In genomic region chr11:72703281-72704008, GRCh38 we compare ENCODE assay signal across 12 cellular contexts. TPM values are rescaled to one million over a fixed set of nuclear protein-coding genes. Genes with fewer than 3 reads are reported as not detected.
DNase-seq lines count a peak whose midpoint lies in the region; ATAC-seq, FAIRE-seq and TF ChIP-seq lines count a peak whose summit lies in the region.
"Had no signal": no experiment of that assay in that cellular context is flagged by ENCODE, and none has a peak within 500 bp of the region (broad histone marks: within the 10 kb centered on the region; RNA-seq: fewer than 3 reads in every experiment).

No MANE protein-coding gene starts in this region.

- no peaks in the 10 kb centered on the region for H3K27me3 Mint-ChIP-seq in activated T-helper 1 cell treated with anti-CD3 and anti-CD28 coated beads, Interleukin-12 subunit alpha, Interleukin-12 subunit beta, Interleukin-2, Interleukin-4 antibody, amounts not matched to agents 30 ng/mL and 10 ng/mL and 1 ng/mL, durations not matched to agents 14 hours and 24 hours and 36 hours (ENCODE audit: insufficient read depth)
- H3K27me3 Mint-ChIP-seq: activated CD4-positive, alpha-beta memory T cell treated with anti-CD3 and anti-CD28 coated beads for 36 hours had no signal

- H3K4me3 ChIP-seq in GM23248: peak overlapping the region; percentile 47
- no peak overlapping the region for H3K4me3 ChIP-seq in cardiac fibroblast (replicated peaks in 1 of 2; ENCODE audit: low read depth in 2 of 2, low read length in 2 of 2)
- H3K4me3 ChIP-seq in kidney (ENCODE audit: low read length in 2 of 2): no peak overlapping the region
- peak overlapping the region in 1 of 7 experiments; percentile 40 for H3K4me3 ChIP-seq in skin epidermis

- 4 to 8% methylated on average over 9 to 11 of the region's 11 CpGs for WGBS in GM23248 (ENCODE audit: low coverage in 1 of 2, low lambda C conversion rate in 2 of 2, missing lambda C conversion rate in 2 of 2), 2 experiments

- no peak overlapping the region for H3K4me3 Mint-ChIP-seq in activated T-helper 1 cell treated with anti-CD3 and anti-CD28 coated beads, Interleukin-12 subunit alpha, Interleukin-12 subunit beta, Interleukin-2, Interleukin-4 antibody, amounts not matched to agents 30 ng/mL and 10 ng/mL and 1 ng/mL, durations not matched to agents 14 hours and 24 hours and 36 hours
- H3K4me3 Mint-ChIP-seq: activated CD4-positive, alpha-beta memory T cell treated with anti-CD3 and anti-CD28 coated beads for 36 hours had no signal

- no peaks in the 10 kb centered on the region for H3K79me2 ChIP-seq in GM23248 (ENCODE audit: insufficient read depth)

- H3K9ac ChIP-seq in GM23248: peak overlapping the region; percentile 53
- H3K9ac ChIP-seq in kidney (ENCODE audit: low read length in 2 of 2): no peak overlapping the region

- TF ChIP-seq CTCF in cardiac fibroblast (IDR thresholded peaks at IDR 0.05; ENCODE audit: low read depth, low read length): no peak
- TF ChIP-seq CTCF in kidney (IDR thresholded peaks at IDR 0.05; ENCODE audit: borderline replicate concordance, extremely low read depth, insufficient read depth): no peak

- FAIRE-seq in kidney (lab: Jason Lieb, UNC): no peak
- FAIRE-seq: colon had no signal

- no peaks in the 10 kb centered on the region for H3K9me3 Mint-ChIP-seq in activated T-helper 1 cell treated with anti-CD3 and anti-CD28 coated beads, Interleukin-12 subunit alpha, Interleukin-12 subunit beta, Interleukin-2, Interleukin-4 antibody, amounts not matched to agents 30 ng/mL and 10 ng/mL and 1 ng/mL, durations not matched to agents 14 hours and 24 hours and 36 hours
- H3K9me3 Mint-ChIP-seq: activated CD4-positive, alpha-beta memory T cell treated with anti-CD3 and anti-CD28 coated beads for 36 hours had no signal

- H3K4me2 ChIP-seq in GM23248 (ENCODE audit: unreplicated experiment): peak overlapping the region; percentile 75

- no peaks in the 10 kb centered on the region; the same call in 1 of the 2 replicates for H3F3A ChIP-seq in GM23248 (ENCODE audit: insufficient read depth)

- peak; percentile 87 for DNase-seq in GM23248
- peak; percentile 57 to 94 for DNase-seq in cardiac fibroblast (ENCODE audit: low read depth in 2 of 2)
- peak; percentile 90 for DNase-seq in kidney
- DNase-seq in NCI-H524 treated with DMSO at 0.1 percent for 48 hours (lab: John Stamatoyannopoulos, UW): no peak
- no peak for DNase-seq in KG1 (lab: John Stamatoyannopoulos, UW)
- no peak for DNase-seq in activated T-helper 1 cell treated with anti-CD3 and anti-CD28 coated beads, Interleukin-12 subunit alpha, Interleukin-12 subunit beta, Interleukin-2, Interleukin-4 antibody, amounts not matched to agents 30 ng/mL and 10 ng/mL and 1 ng/mL, durations not matched to agents 14 hours and 24 hours and 36 hours (ENCODE audit: low spot score)
- DNase-seq: activated CD4-positive, alpha-beta memory T cell treated with anti-CD3 and anti-CD28 coated beads for 36 hours; NCI-H1417; SHP77 had no signal

- intact Hi-C loops in kidney (cut with DNase I): no loop called here
- intact Hi-C loops in activated T-helper 1 cell treated with anti-CD3 and anti-CD28 coated beads, Interleukin-12 subunit alpha, Interleukin-12 subunit beta, Interleukin-2, Interleukin-4 antibody, amounts not matched to agents 30 ng/mL and 10 ng/mL and 1 ng/mL, durations not matched to agents 14 hours and 24 hours and 36 hours (cut with micrococcal nuclease): no loop called here

- H3K9me2 ChIP-seq in GM23248 (ENCODE audit: insufficient read depth): no peaks in the 10 kb centered on the region

- H3K4me1 ChIP-seq in GM23248 (ENCODE audit: insufficient read depth): peaks cover 17% of the 10 kb centered on the region
- H3K4me1 ChIP-seq in kidney (ENCODE audit: control insufficient read depth in 1 of 2, insufficient read depth in 1 of 2, low read depth in 1 of 2, low read length in 2 of 2): peaks cover 0 to 3% of the 10 kb centered on the region in 2 donors

- no peaks in the 10 kb centered on the region for H3K27me3 ChIP-seq in GM23248 (replicated peaks; ENCODE audit: insufficient read depth)

- H3K27ac ChIP-seq in GM23248 (peak overlapping the region; percentile 60), kidney (ENCODE audit: low read depth in 2 of 2, low read length in 2 of 2) (no peak overlapping the region), skin epidermis (peak overlapping the region in 18 of 21 experiments; percentile 1 to 70 (median 55))

- peaks cover 51% of the 10 kb centered on the region for H3K36me3 Mint-ChIP-seq in activated T-helper 1 cell treated with anti-CD3 and anti-CD28 coated beads, Interleukin-12 subunit alpha, Interleukin-12 subunit beta, Interleukin-2, Interleukin-4 antibody, amounts not matched to agents 30 ng/mL and 10 ng/mL and 1 ng/mL, durations not matched to agents 14 hours and 24 hours and 36 hours (ENCODE audit: low read depth)

- ATAC-seq in GM18505 (IDR thresholded peaks at IDR 0.05; ENCODE audit: unreplicated experiment): no peak

- no peak for TF ChIP-seq POLR2A in GM18505 (IDR thresholded peaks at IDR 0.05; ENCODE audit: borderline replicate concordance, extremely low read depth, insufficient read depth, insufficient read length)

- H2AFZ ChIP-seq in GM23248: no peak overlapping the region

- H4K20me1 ChIP-seq in GM23248 (ENCODE audit: insufficient read depth): no peaks in the 10 kb centered on the region

- H3K9me3 ChIP-seq in GM23248 (ENCODE audit: low read depth) (no peaks in the 10 kb centered on the region), kidney (ENCODE audit: control insufficient read depth in 1 of 2, low read length in 2 of 2) (no peaks in the 10 kb centered on the region)

- in situ Hi-C loops in GM23248 (cut with MboI): loop anchor here (25.0 kb wide), 1 partner anchor 459 kb away; no protein-coding TSS in a partner anchor

- H3K36me3 ChIP-seq in GM23248 (ENCODE audit: low read depth) (no peaks in the 10 kb centered on the region), kidney (ENCODE audit: control insufficient read depth in 1 of 2, insufficient read depth in 2 of 2, low read length in 2 of 2) (peaks cover 38 to 57% of the 10 kb centered on the region in 2 donors)

- no peaks in the 10 kb centered on the region for H3K4me1 Mint-ChIP-seq in activated T-helper 1 cell treated with anti-CD3 and anti-CD28 coated beads, Interleukin-12 subunit alpha, Interleukin-12 subunit beta, Interleukin-2, Interleukin-4 antibody, amounts not matched to agents 30 ng/mL and 10 ng/mL and 1 ng/mL, durations not matched to agents 14 hours and 24 hours and 36 hours (ENCODE audit: low read depth)

- no peak overlapping the region for H3K27ac Mint-ChIP-seq in activated T-helper 1 cell treated with anti-CD3 and anti-CD28 coated beads, Interleukin-12 subunit alpha, Interleukin-12 subunit beta, Interleukin-2, Interleukin-4 antibody, amounts not matched to agents 30 ng/mL and 10 ng/mL and 1 ng/mL, durations not matched to agents 14 hours and 24 hours and 36 hours
- H3K27ac Mint-ChIP-seq: activated CD4-positive, alpha-beta memory T cell treated with anti-CD3 and anti-CD28 coated beads for 36 hours had no signal

RNA-seq across cellular contexts. Expression of gene PDE2A, which starts 29.2 kb away (rescaled TPM):
- 0.25 and 2.3 TPM in 2 replicates for total RNA-seq in GM23248 (2014; rRNA removed; shearing (Covaris generic))
- polyA plus RNA-seq in GM23248 (2016; fragmentation: Nextera tagmentation; extraction: Ambion mirVana): 0.29 and 1.0 TPM in 2 replicates
- total RNA-seq in kidney: 42.0 TPM
- polyA plus RNA-seq in kidney (ENCODE audit: insufficient read depth, low read depth, low replicate concordance): 12.6 TPM
- total RNA-seq in activated T-helper 1 cell treated with anti-CD3 and anti-CD28 coated beads, Interleukin-12 subunit alpha, Interleukin-12 subunit beta, Interleukin-2, Interleukin-4 antibody, amounts not matched to agents 30 ng/mL and 10 ng/mL and 1 ng/mL, durations not matched to agents 14 hours and 24 hours and 36 hours: 0.57 and 0.64 TPM in 2 replicates

RNA-seq across cellular contexts. Expression of gene ARAP1, which starts 48.8 kb away (rescaled TPM):
- total RNA-seq in GM23248 (2014; rRNA removed; shearing (Covaris generic)): 73.9 and 92.7 TPM in 2 replicates
- 39.0 and 41.5 TPM in 2 replicates for polyA plus RNA-seq in GM23248 (2016; fragmentation: Nextera tagmentation; extraction: Ambion mirVana)
- 80.8 TPM for total RNA-seq in kidney
- 58.2 TPM for polyA plus RNA-seq in kidney (ENCODE audit: insufficient read depth, low read depth, low replicate concordance)
- total RNA-seq in activated T-helper 1 cell treated with anti-CD3 and anti-CD28 coated beads, Interleukin-12 subunit alpha, Interleukin-12 subunit beta, Interleukin-2, Interleukin-4 antibody, amounts not matched to agents 30 ng/mL and 10 ng/mL and 1 ng/mL, durations not matched to agents 14 hours and 24 hours and 36 hours: 78.8 and 88.6 TPM in 2 replicates

Comparison
In these comparisons a context has a peak if more than half of its experiments do, and no peak if none do; other contexts are left out.
1. DNase-seq: peak in GM23248 (single experiment), cardiac fibroblast (2 of 2) and kidney (single experiment); none in NCI-H524 treated with DMSO at 0.1 percent for 48 hours (single experiment), KG1 (single experiment) and activated T-helper 1 cell treated with anti-CD3 and anti-CD28 coated beads, Interleukin-12 subunit alpha, Interleukin-12 subunit beta, Interleukin-2, Interleukin-4 antibody, amounts not matched to agents 30 ng/mL and 10 ng/mL and 1 ng/mL, durations not matched to agents 14 hours and 24 hours and 36 hours (single experiment).
2. H3K27ac ChIP-seq: peak in GM23248 (single experiment) and skin epidermis (18 of 21); none in kidney (0 of 2).
3. RNA of gene PDE2A, which starts 29.2 kb away (total RNA-seq): 42.0 TPM in kidney (single experiment); 0.25 to 2.3 TPM in GM23248 and 0.57 to 0.64 TPM in activated T-helper 1 cell treated with anti-CD3 and anti-CD28 coated beads, Interleukin-12 subunit alpha, Interleukin-12 subunit beta, Interleukin-2, Interleukin-4 antibody, amounts not matched to agents 30 ng/mL and 10 ng/mL and 1 ng/mL, durations not matched to agents 14 hours and 24 hours and 36 hours; every median in the first group is over 10 times any median in the second.